In genomic region chr2:26033769-26034596, GRCh38 we compare ENCODE assay signal across 8 cellular contexts. TPM values are rescaled to one million over a fixed set of nuclear protein-coding genes. Genes with fewer than 3 reads are reported as not detected.
DNase-seq lines count a peak whose midpoint lies in the region; ATAC-seq lines count a peak whose summit lies in the region.

Gene RAB10, plus strand, starts transcription at chr2:26034084. Its CDS starts 525 bp downstream, at chr2:26034609.

- CTCF ChIA-PET in activated CD8-positive, alpha-beta memory T cell treated with anti-CD3 and anti-CD28 coated beads, Interleukin-2, amount 10 ng/mL, durations not matched to agents 7 days and 5 days (lab: Charles Lee), result interaction anchor here (0.7 to 2.7 kb wide), 12 partner anchors 9 to 186 kb away, joined by 3 to 7 read pairs (median 4); partner anchors contain the start of gene ASXL2

- H3K36me3 ChIP-seq in NT2/D1 (ENCODE audit: insufficient read depth, insufficient read length, low read length) (peaks cover 4% of the 10 kb centered on the region), endocrine pancreas (ENCODE audit: control insufficient read depth, insufficient read depth, low read length) (no peaks in the 10 kb centered on the region)

- H3K27me3 Mint-ChIP-seq in activated CD8-positive, alpha-beta memory T cell treated with anti-CD3 and anti-CD28 coated beads, Interleukin-2, amount 10 ng/mL, durations not matched to agents 7 days and 5 days, result no peaks in the 10 kb centered on the region

- H3K9ac ChIP-seq in NT2/D1 (ENCODE audit: insufficient read length, low read depth), result peak within 1 kb of the TSS; percentile 99
- H3K9ac ChIP-seq in endocrine pancreas (ENCODE audit: control insufficient read depth, insufficient read depth, low read length), result peak within 1 kb of the TSS; percentile 78

- peak within 1 kb of the TSS; percentile 95 for H3K4me3 ChIP-seq in NT2/D1 (ENCODE audit: insufficient read length, low read depth)
- peak within 1 kb of the TSS; percentile 99 for H3K4me3 ChIP-seq in endocrine pancreas (ENCODE audit: control insufficient read depth, insufficient read depth, low read length)

- H3K4me3 Mint-ChIP-seq in activated CD8-positive, alpha-beta memory T cell treated with anti-CD3 and anti-CD28 coated beads, Interleukin-2, amount 10 ng/mL, durations not matched to agents 7 days and 5 days, result peak within 1 kb of the TSS; percentile 97

- H3K9me3 ChIP-seq in NT2/D1 (ENCODE audit: insufficient read depth, low read length) (no peaks in the 10 kb centered on the region), endocrine pancreas (ENCODE audit: control insufficient read depth, low read length) (no peaks in the 10 kb centered on the region)

- peaks cover 21% of the 10 kb centered on the region for H3K36me3 Mint-ChIP-seq in activated CD8-positive, alpha-beta memory T cell treated with anti-CD3 and anti-CD28 coated beads, Interleukin-2, amount 10 ng/mL, durations not matched to agents 7 days and 5 days

- H3K27ac Mint-ChIP-seq in activated CD8-positive, alpha-beta memory T cell treated with anti-CD3 and anti-CD28 coated beads, Interleukin-2, amount 10 ng/mL, durations not matched to agents 7 days and 5 days, result peak within 1 kb of the TSS; percentile 93

- DNase-seq in COR-L47 (lab: John Stamatoyannopoulos, UW) (peak; percentile 97), HUDEP-2 (lab: John Stamatoyannopoulos, UW; ENCODE audit: unreplicated experiment in 76 of 76) (peak; percentile 67 to 99 (median 98)), NT2/D1 (ENCODE audit: low read depth, low spot score) (peak; percentile 99), mesenteric fat pad (ENCODE audit: low spot score) (peak; percentile 100)
- peak; percentile 100 for DNase-seq in activated CD8-positive, alpha-beta memory T cell treated with anti-CD3 and anti-CD28 coated beads, Interleukin-2, amount 10 ng/mL, durations not matched to agents 7 days and 5 days
- peak; percentile 98 for DNase-seq in stimulated activated CD8-positive, alpha-beta memory T cell treated with anti-CD3 and anti-CD28 coated beads, Interleukin-15, amount 100 ng/mL, for 24 hours (ENCODE audit: low read depth)

- H3K9me3 Mint-ChIP-seq in activated CD8-positive, alpha-beta memory T cell treated with anti-CD3 and anti-CD28 coated beads, Interleukin-2, amount 10 ng/mL, durations not matched to agents 7 days and 5 days (ENCODE audit: low read depth), result no peaks in the 10 kb centered on the region

- peak; percentile 82 for ATAC-seq in GM21381 (IDR thresholded peaks at IDR 0.05; ENCODE audit: unreplicated experiment)
- ATAC-seq in activated CD8-positive, alpha-beta memory T cell treated with anti-CD3 and anti-CD28 coated beads, Interleukin-2, amount 10 ng/mL, durations not matched to agents 7 days and 5 days, result peak; percentile 94

- peaks cover 28% of the 10 kb centered on the region for H3K4me1 Mint-ChIP-seq in activated CD8-positive, alpha-beta memory T cell treated with anti-CD3 and anti-CD28 coated beads, Interleukin-2, amount 10 ng/mL, durations not matched to agents 7 days and 5 days

- H3K27me3 ChIP-seq in NT2/D1 (ENCODE audit: insufficient read depth, insufficient read length), result no peaks in the 10 kb centered on the region
- no peaks in the 10 kb centered on the region for H3K27me3 ChIP-seq in endocrine pancreas (ENCODE audit: control insufficient read depth, insufficient read depth, low read length)

- H3K4me1 ChIP-seq in NT2/D1 (ENCODE audit: insufficient read depth, insufficient read length) (no peaks in the 10 kb centered on the region), endocrine pancreas (ENCODE audit: control insufficient read depth, insufficient read depth, low read length) (no peaks in the 10 kb centered on the region)

RNA-seq across cellular contexts. Expression of gene RAB10, which starts in this region (rescaled TPM):
- total RNA-seq in activated CD8-positive, alpha-beta memory T cell treated with anti-CD3 and anti-CD28 coated beads, Interleukin-2, amount 10 ng/mL, durations not matched to agents 7 days and 5 days, result 100 to 1,000 TPM; 121 to 128 TPM
- 118 TPM for total RNA-seq in mesenteric fat pad

Comparison
In these comparisons a context has a peak if more than half of its experiments do, and no peak if none do; other contexts are left out.
1. Peak in every context shown above with its lines: DNase-seq, ATAC-seq and H3K4me3 ChIP-seq.